ENCODE assay signal across 8 cellular contexts in the genomic region with DNA sequence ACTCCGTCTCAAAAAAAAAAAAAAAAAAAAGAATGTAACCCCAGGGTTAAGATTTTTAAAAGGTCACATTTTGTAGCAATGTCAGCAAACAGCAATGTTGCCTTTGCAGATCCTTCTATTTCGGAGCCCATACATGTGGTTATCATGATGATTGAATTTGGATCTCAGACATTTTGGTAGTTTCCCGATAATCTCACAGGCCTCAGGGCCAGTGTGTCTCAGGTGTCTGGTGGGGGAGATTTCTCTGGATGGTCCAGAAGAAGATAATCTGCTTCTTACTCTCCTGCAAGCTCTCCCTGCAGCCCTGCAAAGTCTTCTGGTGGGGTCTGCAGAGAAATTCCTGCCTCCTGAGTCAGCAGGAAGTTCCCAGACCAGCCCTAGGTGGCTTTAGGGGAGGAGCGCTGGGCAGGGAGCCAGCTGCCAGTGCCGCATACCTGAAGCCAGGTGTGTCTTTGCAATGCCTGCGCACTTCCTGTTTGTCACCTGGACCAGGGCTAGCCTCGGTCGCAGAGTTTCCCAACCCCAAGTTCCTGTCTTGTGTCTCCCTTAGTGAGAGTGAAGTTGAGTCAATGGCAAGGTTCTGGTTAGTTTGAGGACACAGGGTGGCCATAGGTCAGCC. TPM values are rescaled to one million over a fixed set of nuclear protein-coding genes. Genes with fewer than 3 reads are reported as not detected.
DNase-seq lines count a peak whose midpoint lies in the region; ATAC-seq, FAIRE-seq and TF ChIP-seq lines count a peak whose summit lies in the region.

No MANE protein-coding gene starts in this region.

- no peaks in the 10 kb centered on the region for H3K27me3 Mint-ChIP-seq in naive B cell

- ATAC-seq in naive B cell (ENCODE audit: low read depth in 2 of 2) (no peak), HG03457 (IDR thresholded peaks at IDR 0.05; ENCODE audit: unreplicated experiment) (no peak)

- peaks cover 9% of the 10 kb centered on the region for H3K36me3 ChIP-seq in bronchial epithelial cell (ENCODE audit: control insufficient read depth, insufficient read depth, low read length)

- peak overlapping the region; percentile 84 to 97 (median 90) for H3K4me3 Mint-ChIP-seq in naive B cell

- peak overlapping the region; percentile 74 for H3K4me3 ChIP-seq in bronchial epithelial cell (ENCODE audit: low read depth, low read length)

- peak; percentile 97 for FAIRE-seq in bronchial epithelial cell (lab: Jason Lieb, UNC)

- no peaks in the 10 kb centered on the region for H3K9me3 Mint-ChIP-seq in naive B cell

- H3K27ac Mint-ChIP-seq in naive B cell = peak overlapping the region; percentile 61 to 98 (median 94)

- no peaks in the 10 kb centered on the region for H3K36me3 Mint-ChIP-seq in naive B cell

- DNase-seq in DMS153 treated with DMSO at 0.1 percent for 48 hours (lab: John Stamatoyannopoulos, UW; ENCODE audit: unreplicated experiment) (peak; percentile 90), NCI-H146 (lab: John Stamatoyannopoulos, UW) (peak; percentile 73), bronchial epithelial cell (ENCODE audit: low read depth) (peak; percentile 93), naive B cell (no peak), amniotic stem cell (lab: John Stamatoyannopoulos, UW) (no peak), GF-D8 (lab: John Stamatoyannopoulos, UW) (no peak)
- no peak for DNase-seq in stimulated activated CD4-positive, alpha-beta T cell treated with anti-CD3 and anti-CD28 coated beads, Interleukin-2, amount 100 ng/mL, for 48 hours

- H3K4me1 Mint-ChIP-seq in naive B cell = peaks cover 26 to 46% (median 30%) of the 10 kb centered on the region in 3 donors

- TF ChIP-seq CTCF in bronchial epithelial cell (IDR thresholded peaks at IDR 0.05; ENCODE audit: insufficient read depth, low read length, severe bottlenecking) = no peak

- H3K27me3 ChIP-seq in bronchial epithelial cell (ENCODE audit: control insufficient read depth, insufficient read depth, low read length) = no peaks in the 10 kb centered on the region

RNA-seq across cellular contexts. Expression of gene SH2D3A, which starts 1.4 kb away (rescaled TPM):
- total RNA-seq in bronchial epithelial cell = 69.6 and 88.5 TPM in 2 replicates
- polyA plus RNA-seq in naive B cell (ENCODE audit: low read depth in 6 of 6) = 10 to 100 TPM in 5 of 6 donors, 1 to 10 TPM in 1; 7.5 to 39.5 (median 22.3) TPM

RNA-seq across cellular contexts. Expression of gene VAV1, which starts 6.7 kb away (rescaled TPM):
- 0.51 and 0.53 TPM in 2 replicates for total RNA-seq in bronchial epithelial cell
- 10 to 100 TPM; 17.9 to 34.0 (median 23.7) TPM for polyA plus RNA-seq in naive B cell (ENCODE audit: low read depth in 6 of 6)

RNA-seq across cellular contexts. Expression of gene TRIP10, which starts 26.4 kb away (rescaled TPM):
- 67.7 and 79.5 TPM in 2 replicates for total RNA-seq in bronchial epithelial cell
- 1 to 10 TPM in 5 of 6 donors, not detected in 1; 2.7 to 5.1 (median 3.2) TPM for polyA plus RNA-seq in naive B cell (ENCODE audit: low read depth in 6 of 6)

RNA-seq across cellular contexts. Expression of gene GPR108, which starts 28.5 kb away (rescaled TPM):
- 87.7 and 99.0 TPM in 2 replicates for total RNA-seq in bronchial epithelial cell
- 100 to 1,000 TPM in 1 of 6 donors, 10 to 100 TPM in 5; 55.2 to 122 (median 79.5) TPM for polyA plus RNA-seq in naive B cell (ENCODE audit: low read depth in 6 of 6)

RNA-seq across cellular contexts. Expression of gene C3, which starts 45.4 kb away (rescaled TPM):
- total RNA-seq in bronchial epithelial cell = 1.3 and 4.1 TPM in 2 replicates
- not detected for polyA plus RNA-seq in naive B cell (ENCODE audit: low read depth in 6 of 6)

Comparison
In these comparisons a context has a peak if more than half of its experiments do, and no peak if none do; other contexts are left out.
1. DNase-seq: peak in DMS153 treated with DMSO at 0.1 percent for 48 hours (single experiment), NCI-H146 (single experiment) and bronchial epithelial cell (single experiment); none in naive B cell (single experiment), stimulated activated CD4-positive, alpha-beta T cell treated with anti-CD3 and anti-CD28 coated beads, Interleukin-2, amount 100 ng/mL, for 48 hours (0 of 2), amniotic stem cell (single experiment) and GF-D8 (single experiment).